1 cellular context compared by ENCODE assay signal in the genomic region with DNA sequence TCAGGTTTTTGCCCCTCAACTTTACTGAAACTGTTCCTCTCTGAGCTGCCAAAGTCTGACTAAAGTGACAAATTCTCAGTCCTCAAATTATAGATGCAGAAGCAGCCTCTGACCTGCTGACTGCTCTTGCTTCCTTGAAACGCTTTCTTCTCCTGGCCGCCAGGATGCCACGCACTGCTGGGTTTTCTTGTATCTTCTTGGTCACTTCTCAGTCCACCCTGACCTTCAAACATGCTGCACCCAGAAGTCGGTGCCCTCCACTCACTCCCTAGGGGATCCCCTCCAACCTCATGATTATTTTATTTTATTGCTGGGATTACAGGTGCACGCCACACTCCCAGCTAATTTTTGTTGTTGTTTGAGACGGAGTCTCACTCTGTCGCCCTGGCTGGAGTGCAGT.
TF ChIP-seq lines count a peak whose summit lies in the region.

No MANE protein-coding gene starts in this region.

TF ChIP-seq in HepG2, 621 proteins besides CTCF, POLR2A, EP300 and RAD21 (continued from another document):
- TF ChIP-seq TRAFD1 (CRISPR knock-in tag; IDR thresholded peaks at IDR 0.05; ENCODE audit: borderline replicate concordance) (0 out of 2 replicates have a peak, but pooled peaks have one; percentile 6), ZNF737 (CRISPR knock-in tag; IDR thresholded peaks at IDR 0.05; ENCODE audit: borderline replicate concordance) (0 out of 2 replicates have a peak, but pooled peaks have one; percentile 14)
